22 cellular contexts compared by ENCODE assay signal in genomic region chr10:12800302-12800701, GRCh38.
DNase-seq lines count a peak whose midpoint lies in the region; ATAC-seq, FAIRE-seq and TF ChIP-seq lines count a peak whose summit lies in the region.
"Had no signal": no experiment of that assay in that cellular context is flagged by ENCODE, and none has a peak within 500 bp of the region (broad histone marks: within the 10 kb centered on the region; RNA-seq: fewer than 3 reads in every experiment).

No MANE protein-coding gene starts in this region.

- no peak overlapping the region for H3K27ac ChIP-seq in cardiac muscle cell
- no peak overlapping the region for H3K27ac ChIP-seq in GM12878 (ENCODE audit: control insufficient read depth, insufficient read depth)
- no peak overlapping the region for H3K27ac ChIP-seq in keratinocyte (ENCODE audit: control insufficient read depth, insufficient read depth, low read length)
- H3K27ac ChIP-seq in stomach, result no peak overlapping the region
- no peak overlapping the region for H3K27ac ChIP-seq in prostate gland
- H3K27ac ChIP-seq: heart left ventricle, upper lobe of left lung had no signal

- H3K9ac ChIP-seq in GM12878 (ENCODE audit: control insufficient read depth, insufficient read depth, low read length) (no peak overlapping the region), keratinocyte (ENCODE audit: control insufficient read depth, extremely low read depth, insufficient read depth, low read length) (no peak overlapping the region)

- no peak for TF ChIP-seq EP300 in GM12878 (IDR thresholded peaks at IDR 0.05; ENCODE audit: borderline replicate concordance in 1 of 2, control insufficient read depth in 1 of 2, low read depth in 2 of 2, low read length in 2 of 2)
- TF ChIP-seq EP300 in stomach (IDR thresholded peaks at IDR 0.05), result no peak

- 88% methylated on average over 4 of the region's 4 CpGs for WGBS in GM12878 (ENCODE audit: insufficient coverage, insufficient replicate concordance, low lambda C conversion rate, missing lambda C conversion rate)
- 62 to 74% (median 66%) methylated on average over 4 of the region's 4 CpGs for WGBS in stomach, 5 donors
- 81% methylated on average over 4 of the region's 4 CpGs for WGBS in prostate gland

- SMC1A ChIA-PET in GM12878 (lab: Charles Lee; ENCODE audit: uncharacterized antibody, unreplicated experiment), result interaction anchor here (0.9 kb wide), 1 partner anchor 16 kb away, joined by 3 read pairs; no protein-coding TSS in a partner anchor

- H3K27me3 ChIP-seq in cardiac muscle cell, result no peaks in the 10 kb centered on the region
- H3K27me3 ChIP-seq in GM12878 (replicated peaks in 1 of 2; ENCODE audit: control insufficient read depth in 2 of 2, insufficient read depth in 2 of 2, low read length in 1 of 2), result no peaks in the 10 kb centered on the region
- no peaks in the 10 kb centered on the region for H3K27me3 ChIP-seq in keratinocyte (ENCODE audit: control insufficient read depth, extremely low read depth, insufficient read depth, low read length)
- H3K27me3 ChIP-seq in stomach, result no peaks in the 10 kb centered on the region
- no peaks in the 10 kb centered on the region for H3K27me3 ChIP-seq in prostate gland (replicated peaks; ENCODE audit: insufficient read depth)
- H3K27me3 ChIP-seq: heart left ventricle, upper lobe of left lung had no signal

- ATAC-seq in left ventricle myocardium superior (no peak), GM12878 (0 out of 3 replicates have a peak, but pooled peaks have one; percentile 29), HG03457 (IDR thresholded peaks at IDR 0.05; ENCODE audit: unreplicated experiment) (no peak)
- ATAC-seq: heart left ventricle had no signal

- DNase-seq in cardiac muscle cell (ENCODE audit: low read depth in 1 of 2, low spot score in 1 of 2) (no peak), left ventricle myocardium superior (no peak), GM12878 (ENCODE audit: low read depth, low spot score) (no peak), keratinocyte (ENCODE audit: low read depth, low spot score) (no peak), stomach (no peak), NCI-H1048 (lab: John Stamatoyannopoulos, UW) (no peak), prostate gland (ENCODE audit: low spot score) (no peak)
- DNase-seq: activated CD8-positive, alpha-beta memory T cell treated with anti-CD3 and anti-CD28 coated beads, Interleukin-2, amount 50 U/mL, for 48 hours; activated effector memory CD4-positive, alpha-beta T cell treated with anti-CD3 and anti-CD28 coated beads, Interleukin-2, amount 50 U/mL, for 16 hours; DMS 273 treated with DMSO at 0.1 percent for 48 hours; heart left ventricle; HFFc6; immature natural killer cell; MV-4-11; naive B cell; NCI-H2029; NCI-H510A; small intestine; stimulated activated CD4-positive, alpha-beta T cell treated with anti-CD3 and anti-CD28 coated beads, Interleukin-2, amount 100 ng/mL, for 48 hours; upper lobe of left lung had no signal

- FAIRE-seq in GM12878 (lab: Jason Lieb, UNC) (no peak), keratinocyte (lab: Jason Lieb, UNC) (no peak)
- FAIRE-seq: A204.1, small intestine had no signal

- BruUV-seq in GM12878 (replicated peaks; lab: Mats Ljungman, UMichigan), result no TSS peak

- CTCF ChIA-PET in GM12878 (lab: Yijun Ruan, JAX), result interaction anchor here (2.0 kb wide), 1 partner anchor 18 kb away, joined by 7 read pairs; no protein-coding TSS in a partner anchor

- H4K20me1 ChIP-seq in GM12878 (ENCODE audit: control insufficient read depth, insufficient read depth) (no peaks in the 10 kb centered on the region), keratinocyte (ENCODE audit: control insufficient read depth, extremely low read depth, insufficient read depth, low read length) (no peaks in the 10 kb centered on the region)

- peak; percentile 2 for TF ChIP-seq CTCF in cardiac muscle cell (IDR thresholded peaks at IDR 0.05; ENCODE audit: low read depth, low read length)
- 0 out of 6 replicates have a peak, but pooled peaks of 1 of the 3 experiments have one; percentile 8 for TF ChIP-seq CTCF in GM12878 (IDR thresholded peaks at IDR 0.05 in 2 of 3, conservative IDR thresholded peaks at IDR 0.05 in 1 of 3; ENCODE audit: control insufficient read depth in 2 of 3, extremely low read depth in 1 of 3, insufficient read depth in 1 of 3, low read depth in 3 of 3, low read length in 3 of 3)
- TF ChIP-seq CTCF in keratinocyte (optimal IDR thresholded peaks at IDR 0.05 in 1 of 3, IDR thresholded peaks at IDR 0.05 in 1 of 3, conservative IDR thresholded peaks at IDR 0.05 in 1 of 3; ENCODE audit: extremely low read depth in 1 of 3, insufficient read depth in 2 of 3, low read length in 3 of 3), result peak in 2 of 3 experiments; percentile 12 to 13
- TF ChIP-seq CTCF in stomach (IDR thresholded peaks at IDR 0.05), result no peak
- TF ChIP-seq CTCF in prostate gland (IDR thresholded peaks at IDR 0.05), result no peak

- in situ Hi-C loops in GM12878 (cut with MboI), result no loop called here

- intact Hi-C loops in left ventricle myocardium superior (cut with micrococcal nuclease), result no loop called here
- intact Hi-C loops in GM12878 (cut with micrococcal nuclease; ENCODE audit: unreplicated experiment), result no loop called here
- intact Hi-C loops in stomach (cut with DNase I; ENCODE audit: low total_unique reads), result no loop called here
- intact Hi-C loops in prostate gland (cut with DNase I), result no loop called here

- RAD21 ChIA-PET in GM12878 (lab: Charles Lee; ENCODE audit: unreplicated experiment), result no interaction called here

- H3K9me1 ChIP-seq in keratinocyte (ENCODE audit: control insufficient read depth, extremely low read depth, insufficient read depth, low read length), result no peaks in the 10 kb centered on the region

- POLR2A ChIA-PET in GM12878 (lab: Charles Lee), result no interaction called here

- no peak overlapping the region for H3K4me3 ChIP-seq in cardiac muscle cell
- H3K4me3 ChIP-seq in GM12878, result no peak overlapping the region
- H3K4me3 ChIP-seq in keratinocyte (ENCODE audit: control insufficient read depth in 2 of 3, extremely low read depth in 1 of 3, insufficient read depth in 2 of 3, low read depth in 1 of 3, low read length in 3 of 3), result no peak overlapping the region
- no peak overlapping the region for H3K4me3 ChIP-seq in stomach
- H3K4me3 ChIP-seq in prostate gland, result no peak overlapping the region
- H3K4me3 ChIP-seq: heart left ventricle, upper lobe of left lung had no signal

- dilution Hi-C loops in keratinocyte (cut with MboI; ENCODE audit: extremely low pct_ligation_motif_present, low sequenced_read_pairs), result no loop called here

- H3K4me2 ChIP-seq in GM12878 (ENCODE audit: control insufficient read depth, insufficient read depth) (no peak overlapping the region), keratinocyte (ENCODE audit: control insufficient read depth, extremely low read depth, insufficient read depth, low read depth, low read length) (no peak overlapping the region)

- H2AFZ ChIP-seq in GM12878 (ENCODE audit: control insufficient read depth, low read depth, low read length) (no peak overlapping the region), keratinocyte (ENCODE audit: control insufficient read depth, low read length) (no peak overlapping the region)

- no peaks in the 10 kb centered on the region for H3K9me3 ChIP-seq in cardiac muscle cell (ENCODE audit: low read depth)
- H3K9me3 ChIP-seq in GM12878 (replicated peaks; ENCODE audit: control insufficient read depth, insufficient read depth, low read length), result no peaks in the 10 kb centered on the region
- H3K9me3 ChIP-seq in keratinocyte (ENCODE audit: control insufficient read depth, low read depth, low read length), result no peaks in the 10 kb centered on the region
- no peaks in the 10 kb centered on the region for H3K9me3 ChIP-seq in stomach
- H3K9me3 ChIP-seq in prostate gland, result no peaks in the 10 kb centered on the region
- H3K9me3 ChIP-seq: heart left ventricle, upper lobe of left lung had no signal

- no peak for TF ChIP-seq POLR2A in GM12878 (IDR thresholded peaks at IDR 0.05; ENCODE audit: low read depth, low read length)
- no peak for TF ChIP-seq POLR2A in stomach (IDR thresholded peaks at IDR 0.05)
- TF ChIP-seq POLR2A in prostate gland (IDR thresholded peaks at IDR 0.05), result no peak

- H3K79me2 ChIP-seq in GM12878 (ENCODE audit: control insufficient read depth, insufficient read depth, low read length) (no peaks in the 10 kb centered on the region), keratinocyte (ENCODE audit: control insufficient read depth, insufficient read depth, low read length) (no peaks in the 10 kb centered on the region)

- H3K4me1 ChIP-seq in cardiac muscle cell (ENCODE audit: low read depth) (no peaks in the 10 kb centered on the region), GM12878 (ENCODE audit: control insufficient read depth, insufficient read depth, low read length) (no peaks in the 10 kb centered on the region), keratinocyte (ENCODE audit: control insufficient read depth, extremely low read depth, insufficient read depth, low read length) (no peaks in the 10 kb centered on the region), stomach (peaks cover 0 to 12% (median 7%) of the 10 kb centered on the region in 4 donors), prostate gland (replicated peaks) (peaks cover 4% of the 10 kb centered on the region)
- H3K4me1 ChIP-seq: upper lobe of left lung had no signal

- no peak for TF ChIP-seq RAD21 in GM12878 (IDR thresholded peaks at IDR 0.05; ENCODE audit: insufficient read depth, low read depth, low read length)

- H3K36me3 ChIP-seq in cardiac muscle cell, result no peaks in the 10 kb centered on the region
- H3K36me3 ChIP-seq in GM12878 (ENCODE audit: control insufficient read depth in 2 of 2, insufficient read depth in 2 of 2, low read length in 1 of 2), result no peaks in the 10 kb centered on the region
- H3K36me3 ChIP-seq in keratinocyte (ENCODE audit: control insufficient read depth in 2 of 2, extremely low read depth in 1 of 2, insufficient read depth in 2 of 2, low read length in 2 of 2), result no peaks in the 10 kb centered on the region
- H3K36me3 ChIP-seq in stomach, result no peaks in the 10 kb centered on the region
- H3K36me3 ChIP-seq in prostate gland, result no peaks in the 10 kb centered on the region
- H3K36me3 ChIP-seq: upper lobe of left lung had no signal

TF ChIP-seq in GM12878, 131 proteins besides CTCF, POLR2A, EP300 and RAD21 (continues in another document):
- no peak for TF ChIP-seq MTA2 (IDR thresholded peaks at IDR 0.05; ENCODE audit: low read depth)

Comparison
In these comparisons a context has a peak if more than half of its experiments do, and no peak if none do; other contexts are left out.
1. CTCF ChIP-seq: peak in cardiac muscle cell (single experiment) and keratinocyte (2 of 3); none in stomach (0 of 7) and prostate gland (0 of 4).